21 cellular contexts compared by ENCODE assay signal in the genomic region with DNA sequence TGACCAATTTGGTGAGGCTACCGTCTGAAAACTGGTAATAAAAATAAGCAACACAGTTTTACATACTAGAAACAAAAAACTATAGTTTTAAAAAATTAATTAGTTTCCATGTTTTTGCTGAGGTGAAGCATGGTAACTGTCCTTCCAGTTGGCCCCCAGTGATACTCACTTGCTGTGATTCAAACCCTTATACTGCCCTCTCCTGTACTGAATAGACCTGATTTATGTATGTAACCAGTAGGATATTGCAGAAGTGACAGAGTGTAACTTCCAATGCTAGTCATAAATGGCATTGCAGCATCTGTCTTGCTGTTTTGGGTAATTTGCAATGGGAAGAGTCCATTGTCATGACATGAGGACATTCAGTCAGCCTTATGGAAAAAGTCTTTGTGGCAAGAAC. TPM values are rescaled to one million over a fixed set of nuclear protein-coding genes. Genes with fewer than 3 reads are reported as not detected.
A peak's percentile ranks its signal among the peaks of the same experiment; 100 is the strongest.
DNase-seq lines count a peak whose midpoint lies in the region; ATAC-seq and TF ChIP-seq lines count a peak whose summit lies in the region.
"Had no signal": no experiment of that assay in that cellular context is flagged by ENCODE, and none has a peak within 500 bp of the region (broad histone marks: within the 10 kb centered on the region; RNA-seq: fewer than 3 reads in every experiment).

No MANE protein-coding gene starts in this region.

- in situ Hi-C loops in ACHN (cut with HindIII; ENCODE audit: low pct_ligation_motif_present, low pct_unique_long_range_greater_than_20kb, low sequenced_read_pairs), result no loop called here

- H3K4me1 ChIP-seq in left ventricle myocardium inferior, result no peaks in the 10 kb centered on the region
- H3K4me1 ChIP-seq in heart left ventricle, result peaks cover 0 to under 1% (median 0%) of the 10 kb centered on the region in 12 donors
- H3K4me1 ChIP-seq: Peyer's patch had no signal

- TF ChIP-seq CTCF in left ventricle myocardium inferior (IDR thresholded peaks at IDR 0.05; ENCODE audit: borderline replicate concordance) (peak; percentile 10), heart left ventricle (IDR thresholded peaks at IDR 0.05) (no peak), VCaP (conservative IDR thresholded peaks at IDR 0.05) (0 out of 2 replicates have a peak, but pooled peaks have one; percentile 2)

- ATAC-seq in heart left ventricle (no peak), left lobe of liver (peak; percentile 64), HG02678 (IDR thresholded peaks at IDR 0.05; ENCODE audit: unreplicated experiment) (no peak)
- ATAC-seq: SK-N-SH treated with all-trans-retinoic acid at 6 μM for 48 hours had no signal

- H3K27me3 ChIP-seq in left ventricle myocardium inferior (ENCODE audit: low read depth) (no peaks in the 10 kb centered on the region), heart left ventricle (no peaks in the 10 kb centered on the region)
- H3K27me3 ChIP-seq: Peyer's patch had no signal

- intact Hi-C loops in left ventricle myocardium inferior (cut with micrococcal nuclease) (no loop called here), heart left ventricle (cut with DNase I) (no loop called here)

- H3K9me3 ChIP-seq in left ventricle myocardium inferior (replicated peaks), result no peaks in the 10 kb centered on the region
- H3K9me3 ChIP-seq in heart left ventricle, result no peaks in the 10 kb centered on the region
- H3K9me3 ChIP-seq: Peyer's patch had no signal

- H3K36me3 ChIP-seq in left ventricle myocardium inferior, result no peaks in the 10 kb centered on the region
- H3K36me3 ChIP-seq in heart left ventricle, result no peaks in the 10 kb centered on the region
- H3K36me3 ChIP-seq: Peyer's patch had no signal

- H3K4me3 ChIP-seq in left ventricle myocardium inferior (no peak overlapping the region), heart left ventricle (no peak overlapping the region)
- H3K4me3 ChIP-seq: Peyer's patch had no signal

- H3K27ac ChIP-seq in left ventricle myocardium inferior (replicated peaks) (no peak overlapping the region), heart left ventricle (no peak overlapping the region), VCaP (no peak overlapping the region)
- H3K27ac ChIP-seq: Peyer's patch had no signal

- no peak for TF ChIP-seq POLR2A in heart left ventricle (IDR thresholded peaks at IDR 0.05)

- 84 to 94% (median 92%) methylated on average over 1 of the region's 1 CpG for WGBS in heart left ventricle, 4 donors

- DNase-seq in left ventricle myocardium inferior (no peak), heart left ventricle (no peak), left lobe of liver (ENCODE audit: low spot score) (no peak), ACHN (no peak), NCI-H1436 treated with DMSO at 0.1 percent for 48 hours (lab: John Stamatoyannopoulos, UW) (no peak)
- DNase-seq: 8988T; CD4-positive, CD25-positive, alpha-beta regulatory T cell; KG1; MM.1S; NCI-H1105; NCI-H146; NCI-H1930; NCI-H2107; NCI-H446; NCI-H524 treated with DMSO at 0.1 percent for 48 hours; NCI-H82; NK-92 treated with Interleukin-12 subunit alpha and Interleukin-12 subunit beta, amount 100 ng/mL, for 24 hours; Peyer's patch had no signal

RNA-seq across cellular contexts. Expression of gene CHD6, which starts 8.8 kb away (rescaled TPM):
- total RNA-seq in left ventricle myocardium inferior, result 38.9 TPM
- 10 to 100 TPM; 19.8 to 52.8 (median 41.4) TPM for total RNA-seq in heart left ventricle
- 10 to 100 TPM in 1 of 2 donors, 1 to 10 TPM in 1; 6.5 to 16.2 TPM for polyA plus RNA-seq in heart left ventricle
- 12.1 TPM for total RNA-seq in left lobe of liver

Comparison
In these comparisons a context has a peak if more than half of its experiments do, and no peak if none do; other contexts are left out.
1. CTCF ChIP-seq: peak in left ventricle myocardium inferior (single experiment) and VCaP (single experiment); none in heart left ventricle (0 of 12).